2 cellular contexts compared by ENCODE assay signal in the genomic region with DNA sequence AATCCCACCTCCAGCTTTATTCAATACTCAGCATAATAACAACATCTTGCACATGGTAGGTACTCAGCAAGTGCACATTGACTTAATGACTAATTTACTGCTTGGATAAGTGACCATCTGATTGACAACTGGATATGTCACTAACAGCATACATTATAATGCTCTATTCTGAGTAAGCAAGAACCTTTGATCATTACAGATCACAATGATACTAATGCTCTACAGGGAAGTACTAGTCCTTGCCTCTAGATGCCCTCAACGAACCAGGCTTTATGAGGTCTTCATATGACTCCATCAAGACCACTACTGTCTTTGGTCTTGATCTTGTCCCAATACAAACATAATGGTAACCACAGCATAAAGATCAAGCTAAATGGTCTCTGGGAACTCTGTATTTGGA.
TF ChIP-seq lines count a peak whose summit lies in the region.

No MANE protein-coding gene starts in this region.

TF ChIP-seq in IMR-90, 13 proteins besides CTCF, POLR2A, EP300 and RAD21:
- TF ChIP-seq CHD1 (IDR thresholded peaks at IDR 0.05; ENCODE audit: low read depth, low read length) (no peak), CEBPB (IDR thresholded peaks at IDR 0.05; ENCODE audit: low read depth, low read length) (no peak), FOS (IDR thresholded peaks at IDR 0.05; ENCODE audit: low read depth, low read length) (no peak), BHLHE40 (IDR thresholded peaks at IDR 0.05; ENCODE audit: low read depth, low read length) (no peak), MXI1 (IDR thresholded peaks at IDR 0.05; ENCODE audit: borderline replicate concordance, low read depth, low read length) (no peak), RCOR1 (IDR thresholded peaks at IDR 0.05; ENCODE audit: insufficient replicate concordance, low read length) (no peak)
- TF ChIP-seq, protein P1, sequence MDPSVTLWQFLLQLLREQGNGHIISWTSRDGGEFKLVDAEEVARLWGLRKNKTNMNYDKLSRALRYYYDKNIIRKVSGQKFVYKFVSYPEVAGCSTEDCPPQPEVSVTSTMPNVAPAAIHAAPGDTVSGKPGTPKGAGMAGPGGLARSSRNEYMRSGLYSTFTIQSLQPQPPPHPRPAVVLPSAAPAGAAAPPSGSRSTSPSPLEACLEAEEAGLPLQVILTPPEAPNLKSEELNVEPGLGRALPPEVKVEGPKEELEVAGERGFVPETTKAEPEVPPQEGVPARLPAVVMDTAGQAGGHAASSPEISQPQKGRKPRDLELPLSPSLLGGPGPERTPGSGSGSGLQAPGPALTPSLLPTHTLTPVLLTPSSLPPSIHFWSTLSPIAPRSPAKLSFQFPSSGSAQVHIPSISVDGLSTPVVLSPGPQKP (IDR thresholded peaks at IDR 0.05; ENCODE audit: borderline replicate concordance, low read depth, low read length) = no peak

TF ChIP-seq in K562, 482 proteins besides CTCF, POLR2A, EP300 and RAD21:
- TF ChIP-seq, protein P2, sequence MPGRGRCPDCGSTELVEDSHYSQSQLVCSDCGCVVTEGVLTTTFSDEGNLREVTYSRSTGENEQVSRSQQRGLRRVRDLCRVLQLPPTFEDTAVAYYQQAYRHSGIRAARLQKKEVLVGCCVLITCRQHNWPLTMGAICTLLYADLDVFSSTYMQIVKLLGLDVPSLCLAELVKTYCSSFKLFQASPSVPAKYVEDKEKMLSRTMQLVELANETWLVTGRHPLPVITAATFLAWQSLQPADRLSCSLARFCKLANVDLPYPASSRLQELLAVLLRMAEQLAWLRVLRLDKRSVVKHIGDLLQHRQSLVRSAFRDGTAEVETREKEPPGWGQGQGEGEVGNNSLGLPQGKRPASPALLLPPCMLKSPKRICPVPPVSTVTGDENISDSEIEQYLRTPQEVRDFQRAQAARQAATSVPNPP (IDR thresholded peaks at IDR 0.05; ENCODE audit: borderline replicate concordance, insufficient read depth, insufficient read length) = no peak
- TF ChIP-seq ZNF316 (IDR thresholded peaks at IDR 0.05) (peak; percentile 38; the same call in 1 of the 2 replicates), C11orf30 (IDR thresholded peaks at IDR 0.05; ENCODE audit: low read depth) (peak; percentile 8; the same call in 1 of the 2 replicates)
